14 cellular contexts compared by ENCODE assay signal in genomic region chr6:146429831-146430230, GRCh38.
DNase-seq lines count a peak whose midpoint lies in the region; ATAC-seq and TF ChIP-seq lines count a peak whose summit lies in the region.
"Had no signal": no experiment of that assay in that cellular context is flagged by ENCODE, and none has a peak within 500 bp of the region (broad histone marks: within the 10 kb centered on the region; RNA-seq: fewer than 3 reads in every experiment).

No MANE protein-coding gene starts in this region.

- H3K36me3 ChIP-seq in GM23338 (ENCODE audit: insufficient read depth) (no peaks in the 10 kb centered on the region), upper lobe of left lung (no peaks in the 10 kb centered on the region)

- H3K27ac Mint-ChIP-seq in GM23338, result no peak overlapping the region
- H3K27ac Mint-ChIP-seq: CD14-positive monocyte; CD8-positive, alpha-beta memory T cell had no signal

- H3K4me2 ChIP-seq in GM23338, result no peak overlapping the region
- H3K4me2 ChIP-seq: A549 had no signal

- ATAC-seq in GM23338 (no peak), GM21529 (IDR thresholded peaks at IDR 0.05; ENCODE audit: unreplicated experiment) (no peak), upper lobe of left lung (ENCODE audit: low FRiP score in 2 of 2) (no peak), GM21825 (IDR thresholded peaks at IDR 0.05; ENCODE audit: unreplicated experiment) (no peak)
- ATAC-seq: A549 had no signal

- H3K36me3 Mint-ChIP-seq in GM23338 (ENCODE audit: low read depth), result no peaks in the 10 kb centered on the region
- H3K36me3 Mint-ChIP-seq: CD14-positive monocyte; CD8-positive, alpha-beta memory T cell had no signal

- no peak overlapping the region for H3K4me3 ChIP-seq in GM23338
- H3K4me3 ChIP-seq in upper lobe of left lung, result no peak overlapping the region
- H3K4me3 ChIP-seq: A549 had no signal

- H2AFZ ChIP-seq in GM23338, result 0 out of 2 replicates have a peak overlapping the region, but pooled peaks have one; percentile 12

- H3K9me3 ChIP-seq in upper lobe of left lung, result no peaks in the 10 kb centered on the region
- H3K9me3 ChIP-seq: A549, Caco-2 had no signal

- H3K79me2 ChIP-seq in GM23338 (replicated peaks; ENCODE audit: insufficient read depth), result no peaks in the 10 kb centered on the region

- no peak for TF ChIP-seq CTCF in GM23338 (conservative IDR thresholded peaks at IDR 0.05; ENCODE audit: low read depth in 2 of 2)
- no peak for TF ChIP-seq CTCF in upper lobe of left lung (IDR thresholded peaks at IDR 0.05)

- WGBS in upper lobe of left lung, 2 donors, result 96 to 97% methylated on average over 4 of the region's 4 CpGs

- H3K27me3 Mint-ChIP-seq in GM23338 (ENCODE audit: insufficient read depth, low read depth, poor library complexity), result peaks cover 11% of the 10 kb centered on the region

- TF ChIP-seq POLR2A in upper lobe of left lung (IDR thresholded peaks at IDR 0.05), result no peak

- H4K20me1 ChIP-seq in GM23338 (replicated peaks; ENCODE audit: insufficient read depth), result no peaks in the 10 kb centered on the region

- H3K27ac ChIP-seq in GM23338 (ENCODE audit: low read depth), result no peak overlapping the region
- H3K27ac ChIP-seq in caudate nucleus (ENCODE audit: low read depth, low read length), result peak overlapping the region; percentile 52
- no peak overlapping the region for H3K27ac ChIP-seq in upper lobe of left lung
- H3K27ac ChIP-seq: A549, HL-60 had no signal

- H3F3A ChIP-seq in GM23338 (replicated peaks; ENCODE audit: low read depth), result no peaks in the 10 kb centered on the region

- peaks cover 16% of the 10 kb centered on the region for H3K27me3 ChIP-seq in GM23338 (ENCODE audit: insufficient read depth)
- peaks cover 0 to 3% (median 0%) of the 10 kb centered on the region in 4 donors for H3K27me3 ChIP-seq in upper lobe of left lung

- H3K9me2 ChIP-seq in GM23338 (ENCODE audit: insufficient read depth), result no peaks in the 10 kb centered on the region

- H3K9me3 Mint-ChIP-seq in GM23338, result no peaks in the 10 kb centered on the region
- H3K9me3 Mint-ChIP-seq: CD14-positive monocyte had no signal

- DNase-seq in Ammon's horn (ENCODE audit: low spot score) (peak; percentile 59), GM23338 (ENCODE audit: low spot score) (no peak), caudate nucleus (lab: John Stamatoyannopoulos, UW) (peak in 5 of 61 donors; percentile 5 to 39 (median 10)), occipital lobe (lab: John Stamatoyannopoulos, UW) (peak; percentile 7), upper lobe of left lung (no peak)
- DNase-seq: Caco-2; CD8-positive, alpha-beta memory T cell; DND-41; GDM1 had no signal

- TF ChIP-seq EP300 in upper lobe of left lung (IDR thresholded peaks at IDR 0.05), result no peak

- H3K4me1 ChIP-seq in GM23338 (ENCODE audit: insufficient read depth), result no peaks in the 10 kb centered on the region
- peaks cover 0 to 10% (median 4%) of the 10 kb centered on the region in 4 donors for H3K4me1 ChIP-seq in upper lobe of left lung
- H3K4me1 ChIP-seq: A549, Caco-2 had no signal

- H3K4me3 Mint-ChIP-seq in GM23338, result no peak overlapping the region
- H3K4me3 Mint-ChIP-seq: CD14-positive monocyte; CD8-positive, alpha-beta memory T cell had no signal

- peaks cover 15% of the 10 kb centered on the region; the same call in 2 of the 3 replicates for H3K4me1 Mint-ChIP-seq in GM23338
- H3K4me1 Mint-ChIP-seq: CD8-positive, alpha-beta memory T cell had no signal

TF ChIP-seq in GM23338, 12 proteins besides CTCF, POLR2A, EP300 and RAD21:
- no peak for TF ChIP-seq EZH2 (IDR thresholded peaks at IDR 0.05; ENCODE audit: low read depth, unreplicated experiment)

Comparison
In these comparisons a context has a peak if more than half of its experiments do, and no peak if none do; other contexts are left out.
1. DNase-seq: peak in Ammon's horn (single experiment) and occipital lobe (single experiment); none in GM23338 (single experiment) and upper lobe of left lung (0 of 2).